34 cellular contexts compared by ENCODE assay signal in genomic region chr9:100268271-100268670, GRCh38.
"Had no signal": no experiment of that assay in that cellular context is flagged by ENCODE, and none has a peak within 500 bp of the region (broad histone marks: within the 10 kb centered on the region; RNA-seq: fewer than 3 reads in every experiment).

No MANE protein-coding gene starts in this region.

- H3K9me3 ChIP-seq: MG63 had no signal

- H3K27ac ChIP-seq: KMS-11 had no signal

- H3K27me3 ChIP-seq: MG63 had no signal

- H3K4me3 ChIP-seq: MG63 had no signal

- DNase-seq: Karpas-422, Kasumi-1, MG63, MM.1S, MV-4-11, NCI-H1048, NCI-H1092, NCI-H1092 treated with DMSO at 0.1 percent for 48 hours, NCI-H1105, NCI-H1105 treated with DMSO at 0.1 percent for 48 hours, NCI-H1417, NCI-H1417 treated with DMSO at 0.1 percent for 48 hours, NCI-H1436, NCI-H1436 treated with DMSO at 0.1 percent for 48 hours, NCI-H146, NCI-H1694, NCI-H1694 treated with DMSO at 0.1 percent for 48 hours, NCI-H187, NCI-H187 treated with DMSO at 0.1 percent for 48 hours, NCI-H1930, NCI-H2029, NCI-H2029 treated with DMSO at 0.1 percent for 48 hours, NCI-H2081, NCI-H2081 treated with DMSO at 0.1 percent for 48 hours, NCI-H2107, NCI-H2171, NCI-H2171 treated with DMSO at 0.1 percent for 48 hours, NCI-H2227 treated with DMSO at 0.1 percent for 48 hours, NCI-H226, NCI-H345, NCI-H446, NCI-H446 treated with DMSO at 0.1 percent for 48 hours, NCI-H510A had no signal

- H3K4me2 ChIP-seq: KMS-11 had no signal

- H3K9ac ChIP-seq: KMS-11 had no signal
